In the genomic region with DNA sequence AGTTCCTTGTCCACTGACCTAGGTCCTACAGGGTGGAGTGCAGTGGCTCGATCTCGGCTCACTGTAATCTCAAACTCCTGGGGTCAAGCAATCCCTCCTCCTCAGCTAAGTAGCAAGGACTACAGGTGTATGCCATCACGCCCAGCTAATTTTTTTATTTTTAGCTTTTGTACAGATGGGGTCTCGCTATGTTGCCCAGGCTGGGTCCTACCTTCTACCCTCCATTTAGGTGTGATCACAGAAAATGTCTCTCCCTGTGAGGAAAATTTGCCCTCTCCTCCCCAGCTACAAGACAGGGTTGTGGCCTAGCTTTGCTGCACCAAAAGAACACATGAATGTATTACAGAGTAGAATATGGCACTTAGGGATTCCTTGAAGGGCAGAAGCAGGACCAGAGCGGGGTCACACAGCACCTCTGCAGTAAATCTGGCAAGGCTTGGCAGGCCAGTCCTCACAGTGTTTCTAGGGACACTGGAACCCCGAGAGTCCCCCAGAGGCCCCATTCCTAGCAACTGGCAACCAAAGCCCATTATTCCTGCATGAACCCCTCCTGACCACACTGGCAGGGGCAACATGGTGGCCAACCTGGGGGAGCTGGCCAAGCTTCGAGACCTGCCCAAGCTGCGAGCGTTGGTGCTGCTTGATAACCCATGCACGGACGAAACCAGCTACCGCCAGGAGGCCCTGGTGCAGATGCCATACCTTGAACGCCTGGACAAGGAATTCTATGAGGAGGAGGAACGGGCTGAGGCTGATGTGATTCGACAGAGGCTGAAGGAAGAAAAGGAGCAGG, we compare ENCODE assay signal across 23 cellular contexts. TPM values are rescaled to one million over a fixed set of nuclear protein-coding genes. Genes with fewer than 3 reads are reported as not detected.
DNase-seq lines count a peak whose midpoint lies in the region; ATAC-seq and TF ChIP-seq lines count a peak whose summit lies in the region.
"Had no signal": no experiment of that assay in that cellular context is flagged by ENCODE, and none has a peak within 500 bp of the region (broad histone marks: within the 10 kb centered on the region; RNA-seq: fewer than 3 reads in every experiment).

No MANE protein-coding gene starts in this region.

- H3K36me3 Mint-ChIP-seq in activated T-cell treated with anti-CD3 and anti-CD28 coated beads, Interleukin-2, amount 50 U/mL, for 4 hours (ENCODE audit: insufficient read depth) = peaks cover 7% of the 10 kb centered on the region
- peaks cover 7% of the 10 kb centered on the region for H3K36me3 Mint-ChIP-seq in T-cell
- H3K36me3 Mint-ChIP-seq in effector memory CD8-positive, alpha-beta T cell (ENCODE audit: insufficient read depth) = peaks cover 27% of the 10 kb centered on the region

- no peak overlapping the region for H3K4me3 ChIP-seq in spleen
- H3K4me3 ChIP-seq: GM12878, SJCRH30 had no signal

- peaks cover 29% of the 10 kb centered on the region for H3K4me1 Mint-ChIP-seq in activated T-cell treated with anti-CD3 and anti-CD28 coated beads, Interleukin-2, amount 50 U/mL, for 4 hours (ENCODE audit: low read depth)
- H3K4me1 Mint-ChIP-seq in T-cell = peaks cover 30 to 40% (median 30%) of the 10 kb centered on the region in 3 donors
- H3K4me1 Mint-ChIP-seq in effector memory CD8-positive, alpha-beta T cell (ENCODE audit: low read depth in 2 of 2) = peaks cover 33 to 34% of the 10 kb centered on the region in 2 donors

- POLR2A ChIA-PET in T-cell (lab: Charles Lee) = interaction anchor here (0.6 to 1.0 kb wide), 4 partner anchors 8 to 1017 kb away, joined by 4 to 5 read pairs (median 4); partner anchors contain the start of gene LRRC23 (in 1 of the 2)

- peak overlapping the region; percentile 66 for H3K4me3 Mint-ChIP-seq in activated T-cell treated with anti-CD3 and anti-CD28 coated beads, Interleukin-2, amount 50 U/mL, for 4 hours
- H3K4me3 Mint-ChIP-seq in T-cell = peak overlapping the region in 1 of 3 donors; percentile 98
- H3K4me3 Mint-ChIP-seq in effector memory CD8-positive, alpha-beta T cell = peak overlapping the region; percentile 92 to 99

- no peaks in the 10 kb centered on the region for H3K27me3 Mint-ChIP-seq in activated T-cell treated with anti-CD3 and anti-CD28 coated beads, Interleukin-2, amount 50 U/mL, for 4 hours (ENCODE audit: low read depth)
- no peaks in the 10 kb centered on the region for H3K27me3 Mint-ChIP-seq in T-cell
- H3K27me3 Mint-ChIP-seq in effector memory CD8-positive, alpha-beta T cell = no peaks in the 10 kb centered on the region

- H3K27ac Mint-ChIP-seq in T-cell = peak overlapping the region; percentile 88 to 90
- peak overlapping the region; percentile 76 to 97 for H3K27ac Mint-ChIP-seq in effector memory CD8-positive, alpha-beta T cell

- peaks cover 0 to 39% (median 0%) of the 10 kb centered on the region in 7 donors for H3K27me3 ChIP-seq in spleen (replicated peaks in 1 of 7)

- ATAC-seq in activated T-cell treated with anti-CD3 and anti-CD28 coated beads, Interleukin-2, amount 50 U/mL, for 4 hours = no peak
- ATAC-seq in T-cell (replicated peaks in 1 of 4) (no peak), HG02840 (IDR thresholded peaks at IDR 0.05; ENCODE audit: low FRiP score, unreplicated experiment) (no peak)
- ATAC-seq in effector memory CD8-positive, alpha-beta T cell (replicated peaks) = no peak
- ATAC-seq: foreskin keratinocyte, GM12878, left ventricle myocardium superior had no signal

- H3K9me3 ChIP-seq in spleen = no peaks in the 10 kb centered on the region
- H3K9me3 ChIP-seq: SJCRH30 had no signal

- CTCF ChIA-PET in T-cell (lab: Charles Lee) = interaction anchor here in 1 of 2 donors (0.7 kb wide), 1 partner anchor 57 kb away, joined by 7 read pairs; no protein-coding TSS in a partner anchor

- DNase-seq in activated T-cell treated with anti-CD3 and anti-CD28 coated beads, Interleukin-2, amount 50 U/mL, for 4 hours = no peak
- DNase-seq in activated T-cell treated with anti-CD3 and anti-CD28 coated beads, Interleukin-2, amount 50 U/mL, for 1 hour = no peak
- DNase-seq in T-cell (no peak), spleen (peak; percentile 72), NOMO-1 treated with dmso at 0.1 percent for 144 hours (lab: John Stamatoyannopoulos, UW; ENCODE audit: unreplicated experiment) (no peak), DMS53 (lab: John Stamatoyannopoulos, UW) (no peak)
- no peak for DNase-seq in effector memory CD8-positive, alpha-beta T cell
- DNase-seq: ACHN; activated CD8-positive, alpha-beta memory T cell treated with anti-CD3 and anti-CD28 coated beads for 24 hours; cerebellar nuclear complex; foreskin keratinocyte; left ventricle myocardium superior; NCI-H1105; NCI-H2107; NCI-H526; OCI-M1; SJCRH30 had no signal

- intact Hi-C loops in spleen (cut with DNase I; ENCODE audit: low total_unique reads) = no loop called here

- H3K4me1 ChIP-seq in spleen = peaks cover 4 to 34% (median 20%) of the 10 kb centered on the region in 6 donors
- H3K4me1 ChIP-seq: SJCRH30 had no signal

- TF ChIP-seq CTCF in spleen (IDR thresholded peaks at IDR 0.05 in 8 of 11, conservative IDR thresholded peaks at IDR 0.05 in 3 of 11) = no peak

- TF ChIP-seq POLR2A in spleen (IDR thresholded peaks at IDR 0.05) = no peak

- H3K9me3 Mint-ChIP-seq in activated T-cell treated with anti-CD3 and anti-CD28 coated beads, Interleukin-2, amount 50 U/mL, for 4 hours = no peaks in the 10 kb centered on the region
- H3K9me3 Mint-ChIP-seq in T-cell = no peaks in the 10 kb centered on the region
- H3K9me3 Mint-ChIP-seq in effector memory CD8-positive, alpha-beta T cell = no peaks in the 10 kb centered on the region

- H3K36me3 ChIP-seq in spleen = peaks cover 0 to 17% (median 0%) of the 10 kb centered on the region in 6 donors
- H3K36me3 ChIP-seq: SJCRH30 had no signal

- no peak overlapping the region for H3K27ac ChIP-seq in spleen
- H3K27ac ChIP-seq: foreskin keratinocyte, KMS-11, SJCRH30 had no signal

- WGBS in spleen, 5 donors = 90 to 94% (median 92%) methylated on average over 13 to 15 of the region's 15 CpGs

RNA-seq across cellular contexts. Expression of gene ENO2, which starts 2.0 kb away (rescaled TPM):
- total RNA-seq in activated T-cell treated with anti-CD3 and anti-CD28 coated beads, Interleukin-2, amount 50 U/mL, for 4 hours = 10 to 100 TPM; 83.5 to 97.4 (median 85.2) TPM
- total RNA-seq in T-cell (100 to 1,000 TPM in 4 of 5 donors, 10 to 100 TPM in 1; 87.2 to 176 (median 148) TPM), spleen (10 to 100 TPM in 6 of 7 donors, 1 to 10 TPM in 1; 7.6 to 37.7 (median 25.0) TPM)
- polyA plus RNA-seq in spleen = 10 to 100 TPM; 11.5 to 41.3 (median 29.1) TPM

RNA-seq across cellular contexts. Expression of gene LRRC23, which starts 7.7 kb away (rescaled TPM):
- total RNA-seq in activated T-cell treated with anti-CD3 and anti-CD28 coated beads, Interleukin-2, amount 50 U/mL, for 4 hours = 1 to 10 TPM; 2.1 to 3.0 (median 3.0) TPM
- total RNA-seq in T-cell = 10 to 100 TPM in 2 of 5 donors, 1 to 10 TPM in 3; 8.7 to 13.6 (median 8.8) TPM
- 1 to 10 TPM; 3.1 to 9.6 (median 5.9) TPM for total RNA-seq in spleen
- polyA plus RNA-seq in spleen = 10 to 100 TPM in 1 of 3 donors, 1 to 10 TPM in 2; 7.0 to 10.1 (median 7.5) TPM

RNA-seq across cellular contexts. Expression of gene ATN1, which starts 15.4 kb away (rescaled TPM):
- 10 to 100 TPM; 65.8 to 73.9 (median 70.7) TPM for total RNA-seq in activated T-cell treated with anti-CD3 and anti-CD28 coated beads, Interleukin-2, amount 50 U/mL, for 4 hours
- total RNA-seq in T-cell = 10 to 100 TPM; 34.7 to 44.3 (median 41.7) TPM
- 100 to 1,000 TPM in 1 of 7 donors, 10 to 100 TPM in 6; 64.7 to 112 (median 81.7) TPM for total RNA-seq in spleen
- polyA plus RNA-seq in spleen = 10 to 100 TPM; 10.1 to 42.0 (median 21.4) TPM

RNA-seq across cellular contexts. Expression of gene RNU7-1, which starts 31.3 kb away (rescaled TPM):
- total RNA-seq in activated T-cell treated with anti-CD3 and anti-CD28 coated beads, Interleukin-2, amount 50 U/mL, for 4 hours = not detected
- not detected for total RNA-seq in T-cell
- total RNA-seq in spleen = not detected
- polyA plus RNA-seq in spleen = not detected
- total RNA-seq: endothelial cell of umbilical vein, foreskin keratinocyte, G401, GM12878, left ventricle myocardium superior, pulmonary artery endothelial cell, SJCRH30 had no signal
- polyA plus RNA-seq: endothelial cell of umbilical vein, foreskin keratinocyte, GM12878 had no signal

RNA-seq across cellular contexts. Expression of gene C12orf57, which starts 31.5 kb away (rescaled TPM):
- 100 to 1,000 TPM; 180 to 190 (median 184) TPM for total RNA-seq in activated T-cell treated with anti-CD3 and anti-CD28 coated beads, Interleukin-2, amount 50 U/mL, for 4 hours
- total RNA-seq in T-cell (100 to 1,000 TPM; 256 to 466 (median 412) TPM), spleen (100 to 1,000 TPM in 6 of 7 donors, 10 to 100 TPM in 1; 79.2 to 364 (median 116) TPM)
- polyA plus RNA-seq in spleen = 100 to 1,000 TPM; 181 to 323 (median 242) TPM
